8 cellular contexts compared by ENCODE assay signal in the genomic region with DNA sequence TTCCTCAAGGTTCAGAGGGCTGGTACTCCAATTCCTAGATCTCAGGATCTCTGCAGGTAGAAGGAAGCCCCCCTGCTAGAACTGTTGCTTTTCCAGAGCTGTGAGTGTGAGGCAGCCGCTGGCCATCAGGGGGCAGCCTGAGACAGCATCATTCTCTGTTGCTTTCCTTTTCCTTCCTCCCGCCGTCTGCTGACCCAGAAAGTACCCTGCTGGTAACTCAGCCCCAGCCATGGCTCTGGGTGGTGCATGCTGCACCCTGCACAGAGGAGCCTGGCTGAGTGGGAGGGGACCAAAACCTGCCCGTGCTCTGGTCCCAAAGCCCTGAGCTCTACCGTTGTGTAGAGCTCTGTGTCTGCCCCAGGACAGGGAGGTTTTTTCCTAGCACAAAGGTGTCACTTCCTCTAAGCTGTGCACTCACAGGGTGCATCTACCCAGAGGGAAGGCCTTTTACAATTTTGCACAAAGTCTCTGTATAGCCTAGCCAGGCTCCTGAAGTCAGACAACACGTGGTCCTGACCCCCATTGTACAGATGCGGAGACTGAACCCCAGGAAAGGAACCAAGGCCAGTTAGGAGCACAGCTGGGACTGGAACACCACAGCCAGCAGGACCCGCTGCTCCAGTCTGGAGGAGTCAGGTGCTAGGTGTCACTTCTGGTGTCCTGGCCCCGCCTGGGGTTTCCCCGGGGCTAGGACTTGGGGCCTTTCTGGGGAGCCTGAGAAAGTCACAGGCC. TPM values are rescaled to one million over a fixed set of nuclear protein-coding genes. Genes with fewer than 3 reads are reported as not detected.
DNase-seq lines count a peak whose midpoint lies in the region; ATAC-seq and TF ChIP-seq lines count a peak whose summit lies in the region.

No MANE protein-coding gene starts in this region.

- H3K27ac Mint-ChIP-seq in dendritic cell treated with granulocyte-macrophage colony-stimulating factor and Interleukin-4, amounts not matched to agents 40 ng/mL and 50 ng/mL, for 4 days = no peak overlapping the region

- no peak overlapping the region for H3K27ac ChIP-seq in lower lobe of right lung

- H3K4me3 Mint-ChIP-seq in dendritic cell treated with granulocyte-macrophage colony-stimulating factor and Interleukin-4, amounts not matched to agents 40 ng/mL and 50 ng/mL, for 4 days = peak overlapping the region; percentile 65

- TF ChIP-seq CTCF in lower lobe of right lung (IDR thresholded peaks at IDR 0.05) = peak; percentile 89

- DNase-seq in DMS79 treated with DMSO at 0.1 percent for 48 hours (lab: John Stamatoyannopoulos, UW) (peak; percentile 81), NCI-H748 treated with DMSO at 0.1 percent for 48 hours (lab: John Stamatoyannopoulos, UW) (peak; percentile 55), lower lobe of right lung (peak; percentile 82)
- DNase-seq in activated CD4-positive, alpha-beta T cell treated with anti-CD3 and anti-CD28 coated beads, Interleukin-2, amount 50 U/mL, for 48 hours = peak; percentile 76 to 83
- peak; percentile 35 to 65 (median 40) for DNase-seq in stimulated activated CD4-positive, alpha-beta T cell treated with anti-CD3 and anti-CD28 coated beads, TNF-alpha, amount 100 ng/mL, for 48 hours (ENCODE audit: low read depth in 3 of 3)

- ATAC-seq in HG03432 (IDR thresholded peaks at IDR 0.05; ENCODE audit: unreplicated experiment) = peak; percentile 59
- ATAC-seq in lower lobe of right lung = peak; percentile 78 to 81
- ATAC-seq in GM18907 (IDR thresholded peaks at IDR 0.05; ENCODE audit: unreplicated experiment) = no peak

- peaks cover 8% of the 10 kb centered on the region for H3K4me1 ChIP-seq in lower lobe of right lung

- peaks cover 27% of the 10 kb centered on the region for H3K27me3 Mint-ChIP-seq in dendritic cell treated with granulocyte-macrophage colony-stimulating factor and Interleukin-4, amounts not matched to agents 40 ng/mL and 50 ng/mL, for 4 days

- H3K36me3 ChIP-seq in lower lobe of right lung = no peaks in the 10 kb centered on the region

- H3K4me1 Mint-ChIP-seq in dendritic cell treated with granulocyte-macrophage colony-stimulating factor and Interleukin-4, amounts not matched to agents 40 ng/mL and 50 ng/mL, for 4 days (ENCODE audit: low read depth) = peaks cover 5% of the 10 kb centered on the region

- H3K4me3 ChIP-seq in lower lobe of right lung = no peak overlapping the region

- no peaks in the 10 kb centered on the region for H3K9me3 ChIP-seq in lower lobe of right lung

- no peaks in the 10 kb centered on the region for H3K36me3 Mint-ChIP-seq in dendritic cell treated with granulocyte-macrophage colony-stimulating factor and Interleukin-4, amounts not matched to agents 40 ng/mL and 50 ng/mL, for 4 days (ENCODE audit: low read depth)

- intact Hi-C loops in dendritic cell treated with granulocyte-macrophage colony-stimulating factor and Interleukin-4, amounts not matched to agents 40 ng/mL and 50 ng/mL, for 4 days (cut with micrococcal nuclease) = loop anchor here (1.0 to 2.0 kb wide), 2 partner anchors 108 to 166 kb away; no protein-coding TSS in a partner anchor
- intact Hi-C loops in lower lobe of right lung (cut with DNase I) = no loop called here

- peaks cover under 1% of the 10 kb centered on the region for H3K27me3 ChIP-seq in lower lobe of right lung (ENCODE audit: low read depth)

- no peaks in the 10 kb centered on the region for H3K9me3 Mint-ChIP-seq in dendritic cell treated with granulocyte-macrophage colony-stimulating factor and Interleukin-4, amounts not matched to agents 40 ng/mL and 50 ng/mL, for 4 days

RNA-seq across cellular contexts. Expression of a gene that starts 5.6 kb away (rescaled TPM):
- total RNA-seq in lower lobe of right lung = not detected

RNA-seq across cellular contexts. Expression of a gene that starts 35.5 kb away (rescaled TPM):
- 0.18 TPM for total RNA-seq in lower lobe of right lung

RNA-seq across cellular contexts. Expression of a gene that starts 57.3 kb away (rescaled TPM):
- total RNA-seq in lower lobe of right lung = 0.65 TPM
